ENCODE assay signal across 12 cellular contexts in the genomic region with DNA sequence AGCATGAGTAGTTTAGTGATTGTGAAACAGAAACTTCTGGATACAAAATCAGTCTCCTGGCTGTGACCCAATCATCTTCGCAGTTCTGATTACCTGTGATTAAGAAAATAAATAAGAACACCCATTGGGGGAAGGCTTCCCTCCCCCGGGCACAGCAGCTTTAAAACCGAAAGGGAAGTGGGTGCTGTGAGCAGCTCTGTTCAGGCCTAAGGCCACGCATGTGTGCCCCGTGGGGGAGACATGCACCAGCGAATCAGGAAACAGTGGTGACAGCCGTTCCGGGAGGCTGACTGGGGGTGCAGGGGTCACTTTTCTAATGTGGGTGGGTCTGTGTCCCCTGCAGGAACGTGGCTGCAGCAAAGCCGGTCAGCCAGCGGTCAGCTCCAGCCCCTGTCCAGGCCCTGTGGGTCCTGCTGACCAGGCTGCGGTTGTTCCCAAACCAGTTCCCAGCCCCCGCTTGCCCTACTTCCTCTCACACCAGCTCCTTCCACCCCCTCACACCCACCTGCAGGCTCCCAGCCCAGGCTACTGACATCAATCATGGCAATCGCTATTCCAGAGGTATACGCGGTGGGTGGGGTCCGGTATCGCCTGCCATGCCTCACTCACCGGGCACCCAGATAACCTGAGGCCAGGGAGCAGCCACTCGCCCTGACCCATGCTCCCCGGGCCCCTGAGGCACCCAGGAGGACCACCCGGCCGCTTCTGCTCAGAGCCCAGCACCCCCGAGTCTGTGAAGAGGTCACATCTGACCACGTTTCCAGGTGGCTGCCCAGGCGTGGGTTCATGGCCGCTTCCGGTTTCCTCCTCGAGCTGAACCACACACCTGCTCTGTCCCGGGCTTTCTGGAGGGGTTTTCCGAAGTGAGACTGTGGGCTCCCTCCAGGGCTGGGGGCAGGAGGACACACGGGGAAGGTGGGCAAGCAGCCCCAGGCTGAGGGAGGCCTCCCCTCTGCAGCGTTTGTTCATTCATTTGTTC. TPM values are rescaled to one million over a fixed set of nuclear protein-coding genes. Genes with fewer than 3 reads are reported as not detected.
DNase-seq lines count a peak whose midpoint lies in the region; ATAC-seq and FAIRE-seq lines count a peak whose summit lies in the region.
"Not testable (repeated sequence)": the region's sequence is repeated elsewhere in the genome, so short reads cannot be mapped to it uniquely, and the experiment has no call there.
"Had no signal": no experiment of that assay in that cellular context is flagged by ENCODE, and none has a peak within 500 bp of the region (broad histone marks: within the 10 kb centered on the region; RNA-seq: fewer than 3 reads in every experiment).

No MANE protein-coding gene starts in this region.

- FAIRE-seq in GM18507 (lab: Jason Lieb, UNC), result peak; percentile 93

- H3K9me3 Mint-ChIP-seq in activated naive CD4-positive, alpha-beta T cell treated with anti-CD3 and anti-CD28 coated beads, Interleukin-2, amount 50 U/mL, for 72 hours; stimulated activated naive B cell treated with anti-CD40 and anti-IgM and Interleukin-4, amounts not matched to agents 10 μg/mL and 1 μg/mL and 100 μg/mL, for 72 hours: not testable (repeated sequence)

- H3K27me3 Mint-ChIP-seq in stimulated activated naive B cell treated with anti-CD40 and anti-IgM and Interleukin-4, amounts not matched to agents 10 μg/mL and 1 μg/mL and 100 μg/mL, for 72 hours, result not testable (repeated sequence)

- not testable (repeated sequence) for H3K4me3 Mint-ChIP-seq in stimulated activated naive B cell treated with anti-CD40 and anti-IgM and Interleukin-4, amounts not matched to agents 10 μg/mL and 1 μg/mL and 100 μg/mL, for 72 hours

- not testable (repeated sequence) for H3K36me3 Mint-ChIP-seq in activated naive CD4-positive, alpha-beta T cell treated with anti-CD3 and anti-CD28 coated beads, Interleukin-2, amount 50 U/mL, for 72 hours; stimulated activated naive B cell treated with anti-CD40 and anti-IgM and Interleukin-4, amounts not matched to agents 10 μg/mL and 1 μg/mL and 100 μg/mL, for 72 hours

- DNase-seq in GM18507 (ENCODE audit: extremely low spot score, insufficient read length, low read depth); activated naive CD4-positive, alpha-beta T cell treated with anti-CD3 and anti-CD28 coated beads, Interleukin-2, amount 50 U/mL, for 72 hours (ENCODE audit: low spot score in 2 of 2); left lobe of liver (ENCODE audit: low spot score); stimulated activated naive B cell treated with anti-CD40 and anti-IgM and Interleukin-4, amounts not matched to agents 10 μg/mL and 1 μg/mL and 100 μg/mL, for 72 hours: not testable (repeated sequence)

- ATAC-seq in GM19463 (IDR thresholded peaks at IDR 0.05; ENCODE audit: unreplicated experiment), result peak; percentile 55
- ATAC-seq in HG02610 (IDR thresholded peaks at IDR 0.05; ENCODE audit: unreplicated experiment), result peak; percentile 64
- ATAC-seq in HG03045 (IDR thresholded peaks at IDR 0.05; ENCODE audit: unreplicated experiment), result peak; percentile 53
- ATAC-seq in HG03521 (IDR thresholded peaks at IDR 0.05; ENCODE audit: unreplicated experiment), result peak; percentile 54
- peak; percentile 28 to 73 for ATAC-seq in activated naive CD4-positive, alpha-beta T cell treated with anti-CD3 and anti-CD28 coated beads, Interleukin-2, amount 50 U/mL, for 72 hours
- ATAC-seq in left lobe of liver, result peak; percentile 36
- ATAC-seq in stimulated activated naive B cell treated with anti-CD40 and anti-IgM and Interleukin-4, amounts not matched to agents 10 μg/mL and 1 μg/mL and 100 μg/mL, for 72 hours (replicated peaks), result peak; percentile 84 to 88

- not testable (repeated sequence) for H3K27ac Mint-ChIP-seq in activated naive CD4-positive, alpha-beta T cell treated with anti-CD3 and anti-CD28 coated beads, Interleukin-2, amount 50 U/mL, for 72 hours; stimulated activated naive B cell treated with anti-CD40 and anti-IgM and Interleukin-4, amounts not matched to agents 10 μg/mL and 1 μg/mL and 100 μg/mL, for 72 hours

- H3K4me1 Mint-ChIP-seq in stimulated activated naive B cell treated with anti-CD40 and anti-IgM and Interleukin-4, amounts not matched to agents 10 μg/mL and 1 μg/mL and 100 μg/mL, for 72 hours, result not testable (repeated sequence)

RNA-seq across cellular contexts. Expression of a gene that starts 33.8 kb away (rescaled TPM):
- 1 to 10 TPM; 2.1 to 4.1 TPM for total RNA-seq in activated naive CD4-positive, alpha-beta T cell treated with anti-CD3 and anti-CD28 coated beads, Interleukin-2, amount 50 U/mL, for 72 hours
- 3.8 TPM for total RNA-seq in left lobe of liver
- total RNA-seq: osteoblast had no signal

RNA-seq across cellular contexts. Expression of a gene that starts 54.7 kb away (rescaled TPM):
- not detected for total RNA-seq in activated naive CD4-positive, alpha-beta T cell treated with anti-CD3 and anti-CD28 coated beads, Interleukin-2, amount 50 U/mL, for 72 hours
- 1.1 TPM for total RNA-seq in left lobe of liver
- total RNA-seq: activated T-helper 2 cell treated with anti-CD3 and anti-CD28 coated beads, Interferon-gamma antibody, Interleukin-2, Interleukin-4, amounts not matched to agents 10 μg/mL and 5 μg/mL and 100 μg/mL, durations not matched to agents 14 hours and 24 hours and 36 hours; lower leg skin; osteoblast; right atrium auricular region had no signal

Comparison
In these comparisons a context has a peak if more than half of its experiments do, and no peak if none do; other contexts are left out.
1. ATAC-seq: peak in every context shown above with its lines; median percentile 86 in stimulated activated naive B cell treated with anti-CD40 and anti-IgM and Interleukin-4, amounts not matched to agents 10 μg/mL and 1 μg/mL and 100 μg/mL, for 72 hours; 64 in HG02610; 55 in GM19463; 54 in HG03521; 53 in HG03045; 50 in activated naive CD4-positive, alpha-beta T cell treated with anti-CD3 and anti-CD28 coated beads, Interleukin-2, amount 50 U/mL, for 72 hours; 36 in left lobe of liver.